In the genomic region with DNA sequence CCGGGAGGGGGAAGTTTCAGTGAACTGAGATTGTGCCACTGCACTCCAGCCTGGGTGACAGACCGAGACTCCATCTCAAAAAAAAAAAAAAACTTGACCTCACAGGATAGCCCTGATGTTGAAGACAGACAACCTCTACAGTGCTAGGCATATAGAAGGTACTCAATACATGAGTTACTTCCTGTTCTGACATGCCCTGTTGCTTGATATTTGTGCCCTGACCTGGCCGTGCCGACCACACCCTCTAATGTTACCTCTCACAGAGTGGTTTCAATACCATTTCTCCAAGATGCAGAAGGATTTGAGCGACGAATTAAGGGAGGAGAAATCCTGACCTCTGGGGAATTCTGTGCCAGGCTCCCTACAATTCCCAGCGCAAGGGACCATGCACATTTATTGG, we compare ENCODE assay signal across 23 cellular contexts. TPM values are rescaled to one million over a fixed set of nuclear protein-coding genes. Genes with fewer than 3 reads are reported as not detected.
DNase-seq lines count a peak whose midpoint lies in the region; ATAC-seq, FAIRE-seq and TF ChIP-seq lines count a peak whose summit lies in the region.
"Had no signal": no experiment of that assay in that cellular context is flagged by ENCODE, and none has a peak within 500 bp of the region (broad histone marks: within the 10 kb centered on the region; RNA-seq: fewer than 3 reads in every experiment).

No MANE protein-coding gene starts in this region.

- no peak for DNase-seq in activated naive CD8-positive, alpha-beta T cell treated with anti-CD3 and anti-CD28 coated beads, Interleukin-2, amount 10 ng/mL, durations not matched to agents 7 days and 5 days
- DNase-seq in activated naive CD8-positive, alpha-beta T cell treated with anti-CD3 and anti-CD28 coated beads for 36 hours: no peak
- DNase-seq in RWPE2 (ENCODE audit: low spot score) (no peak), keratinocyte (ENCODE audit: low read depth, low spot score) (no peak), substantia nigra (lab: John Stamatoyannopoulos, UW) (no peak), dermis blood vessel endothelial cell (no peak), T-helper 1 cell (no peak)
- no peak for DNase-seq in stimulated activated effector memory CD8-positive, alpha-beta T cell treated with anti-CD3 and anti-CD28 coated beads, Interleukin-12 subunit alpha, Interleukin-12 subunit beta, amount 100 ng/mL, for 72 hours (ENCODE audit: low spot score in 2 of 2)
- DNase-seq: activated CD4-positive, alpha-beta T cell treated with anti-CD3 and anti-CD28 coated beads, Interleukin-2, amount 50 U/mL, for 4 hours; activated CD8-positive, alpha-beta memory T cell treated with anti-CD3 and anti-CD28 coated beads, Interleukin-2, amount 50 U/mL, for 48 hours; activated effector memory CD4-positive, alpha-beta T cell treated with anti-CD3 and anti-CD28 coated beads, Interleukin-2, amount 50 U/mL, for 16 hours; colonic mucosa; head of caudate nucleus; KBM-7; left ventricle myocardium inferior; NCI-H2029; NCI-H345; NCI-H82; WERI-Rb-1 had no signal

- peak overlapping the region; percentile 57 for H3K27ac Mint-ChIP-seq in activated naive CD8-positive, alpha-beta T cell treated with anti-CD3 and anti-CD28 coated beads, Interleukin-2, amount 10 ng/mL, durations not matched to agents 7 days and 5 days
- H3K27ac Mint-ChIP-seq in activated naive CD8-positive, alpha-beta T cell treated with anti-CD3 and anti-CD28 coated beads for 36 hours: no peak overlapping the region
- H3K27ac Mint-ChIP-seq in stimulated activated effector memory CD8-positive, alpha-beta T cell treated with anti-CD3 and anti-CD28 coated beads, Interleukin-12 subunit alpha, Interleukin-12 subunit beta, amount 100 ng/mL, for 72 hours: no peak overlapping the region
- H3K27ac Mint-ChIP-seq: T-helper 1 cell treated with Interleukin-12 subunit alpha and Interleukin-12 subunit beta and Interleukin-4 antibody, amounts not matched to agents 30 μg/mL and 1 μg/mL, for 36 hours had no signal

- peak overlapping the region; percentile 54 for H3K4me3 Mint-ChIP-seq in activated naive CD8-positive, alpha-beta T cell treated with anti-CD3 and anti-CD28 coated beads, Interleukin-2, amount 10 ng/mL, durations not matched to agents 7 days and 5 days
- H3K4me3 Mint-ChIP-seq in activated naive CD8-positive, alpha-beta T cell treated with anti-CD3 and anti-CD28 coated beads for 36 hours: no peak overlapping the region
- no peak overlapping the region for H3K4me3 Mint-ChIP-seq in stimulated activated effector memory CD8-positive, alpha-beta T cell treated with anti-CD3 and anti-CD28 coated beads, Interleukin-12 subunit alpha, Interleukin-12 subunit beta, amount 100 ng/mL, for 72 hours
- H3K4me3 Mint-ChIP-seq: T-helper 1 cell treated with Interleukin-12 subunit alpha and Interleukin-12 subunit beta and Interleukin-4 antibody, amounts not matched to agents 30 μg/mL and 1 μg/mL, for 36 hours had no signal

- no peaks in the 10 kb centered on the region for H3K79me2 ChIP-seq in keratinocyte (ENCODE audit: control insufficient read depth, insufficient read depth, low read length)

- H3K9me1 ChIP-seq in keratinocyte (ENCODE audit: control insufficient read depth, extremely low read depth, insufficient read depth, low read length): no peaks in the 10 kb centered on the region

- no peak for ATAC-seq in activated naive CD8-positive, alpha-beta T cell treated with anti-CD3 and anti-CD28 coated beads, Interleukin-2, amount 10 ng/mL, durations not matched to agents 7 days and 5 days (ENCODE audit: low read depth)
- ATAC-seq in RWPE2 (ENCODE audit: low read depth): peak; percentile 69
- ATAC-seq in stimulated activated effector memory CD8-positive, alpha-beta T cell treated with anti-CD3 and anti-CD28 coated beads, Interleukin-12 subunit alpha, Interleukin-12 subunit beta, amount 100 ng/mL, for 72 hours: no peak

- H3K9me3 Mint-ChIP-seq in activated naive CD8-positive, alpha-beta T cell treated with anti-CD3 and anti-CD28 coated beads, Interleukin-2, amount 10 ng/mL, durations not matched to agents 7 days and 5 days: no peaks in the 10 kb centered on the region
- no peaks in the 10 kb centered on the region for H3K9me3 Mint-ChIP-seq in activated naive CD8-positive, alpha-beta T cell treated with anti-CD3 and anti-CD28 coated beads for 36 hours
- H3K9me3 Mint-ChIP-seq in stimulated activated effector memory CD8-positive, alpha-beta T cell treated with anti-CD3 and anti-CD28 coated beads, Interleukin-12 subunit alpha, Interleukin-12 subunit beta, amount 100 ng/mL, for 72 hours: no peaks in the 10 kb centered on the region
- H3K9me3 Mint-ChIP-seq: T-helper 1 cell treated with Interleukin-12 subunit alpha and Interleukin-12 subunit beta and Interleukin-4 antibody, amounts not matched to agents 30 μg/mL and 1 μg/mL, for 36 hours had no signal

- H3K4me1 Mint-ChIP-seq in activated naive CD8-positive, alpha-beta T cell treated with anti-CD3 and anti-CD28 coated beads, Interleukin-2, amount 10 ng/mL, durations not matched to agents 7 days and 5 days: peaks cover 43% of the 10 kb centered on the region
- peaks cover 41% of the 10 kb centered on the region for H3K4me1 Mint-ChIP-seq in activated naive CD8-positive, alpha-beta T cell treated with anti-CD3 and anti-CD28 coated beads for 36 hours
- H3K4me1 Mint-ChIP-seq in stimulated activated effector memory CD8-positive, alpha-beta T cell treated with anti-CD3 and anti-CD28 coated beads, Interleukin-12 subunit alpha, Interleukin-12 subunit beta, amount 100 ng/mL, for 72 hours: peaks cover 57% of the 10 kb centered on the region

- peak overlapping the region; percentile 41 for H3K4me2 ChIP-seq in keratinocyte (ENCODE audit: control insufficient read depth, extremely low read depth, insufficient read depth, low read depth, low read length)

- no peak overlapping the region for H3K9ac ChIP-seq in keratinocyte (ENCODE audit: control insufficient read depth, extremely low read depth, insufficient read depth, low read length)

- H3K36me3 Mint-ChIP-seq in activated naive CD8-positive, alpha-beta T cell treated with anti-CD3 and anti-CD28 coated beads, Interleukin-2, amount 10 ng/mL, durations not matched to agents 7 days and 5 days: peaks cover 3% of the 10 kb centered on the region
- H3K36me3 Mint-ChIP-seq in activated naive CD8-positive, alpha-beta T cell treated with anti-CD3 and anti-CD28 coated beads for 36 hours: no peaks in the 10 kb centered on the region
- peaks cover 6% of the 10 kb centered on the region for H3K36me3 Mint-ChIP-seq in stimulated activated effector memory CD8-positive, alpha-beta T cell treated with anti-CD3 and anti-CD28 coated beads, Interleukin-12 subunit alpha, Interleukin-12 subunit beta, amount 100 ng/mL, for 72 hours

- H4K20me1 ChIP-seq in keratinocyte (ENCODE audit: control insufficient read depth, extremely low read depth, insufficient read depth, low read length): no peaks in the 10 kb centered on the region

- FAIRE-seq in keratinocyte (lab: Jason Lieb, UNC): peak; percentile 86

- H3K36me3 ChIP-seq in RWPE2 (ENCODE audit: low read depth): peaks cover 8% of the 10 kb centered on the region; the same call in 1 of the 2 replicates
- H3K36me3 ChIP-seq in keratinocyte (ENCODE audit: control insufficient read depth in 2 of 2, extremely low read depth in 1 of 2, insufficient read depth in 2 of 2, low read length in 2 of 2): no peaks in the 10 kb centered on the region
- H3K36me3 ChIP-seq: colonic mucosa, left ventricle myocardium inferior, suprapubic skin, WERI-Rb-1 had no signal

- TF ChIP-seq CTCF in RWPE2 (IDR thresholded peaks at IDR 0.05; ENCODE audit: poor library complexity, severe bottlenecking) (no peak), keratinocyte (optimal IDR thresholded peaks at IDR 0.05 in 1 of 3, IDR thresholded peaks at IDR 0.05 in 1 of 3, conservative IDR thresholded peaks at IDR 0.05 in 1 of 3; ENCODE audit: extremely low read depth in 1 of 3, insufficient read depth in 2 of 3, low read length in 3 of 3) (no peak)

- H3K4me3 ChIP-seq in RWPE2 (ENCODE audit: severe bottlenecking): no peak overlapping the region
- H3K4me3 ChIP-seq in keratinocyte (ENCODE audit: control insufficient read depth in 2 of 3, extremely low read depth in 1 of 3, insufficient read depth in 2 of 3, low read depth in 1 of 3, low read length in 3 of 3): no peak overlapping the region
- H3K4me3 ChIP-seq: colonic mucosa, left ventricle myocardium inferior, psoas muscle, suprapubic skin had no signal

- POLR2A ChIA-PET in activated naive CD8-positive, alpha-beta T cell treated with anti-CD3 and anti-CD28 coated beads, Interleukin-2, amount 10 ng/mL, durations not matched to agents 7 days and 5 days (lab: Charles Lee): no interaction called here

- H3K27me3 Mint-ChIP-seq in activated naive CD8-positive, alpha-beta T cell treated with anti-CD3 and anti-CD28 coated beads, Interleukin-2, amount 10 ng/mL, durations not matched to agents 7 days and 5 days: peaks cover 27% of the 10 kb centered on the region
- peaks cover 58% of the 10 kb centered on the region for H3K27me3 Mint-ChIP-seq in activated naive CD8-positive, alpha-beta T cell treated with anti-CD3 and anti-CD28 coated beads for 36 hours

- H3K27ac ChIP-seq in RWPE2 (ENCODE audit: poor library complexity, severe bottlenecking): no peak overlapping the region
- H3K27ac ChIP-seq in keratinocyte (ENCODE audit: control insufficient read depth, insufficient read depth, low read length): no peak overlapping the region
- H3K27ac ChIP-seq in substantia nigra (ENCODE audit: low read depth, low read length, poor library complexity, severe bottlenecking): peak overlapping the region; percentile 2
- H3K27ac ChIP-seq: C4-2B, colonic mucosa, left ventricle myocardium inferior, psoas muscle, suprapubic skin, WERI-Rb-1 had no signal

- H3K9me3 ChIP-seq in RWPE2 (ENCODE audit: severe bottlenecking): no peaks in the 10 kb centered on the region
- no peaks in the 10 kb centered on the region for H3K9me3 ChIP-seq in keratinocyte (ENCODE audit: control insufficient read depth, low read depth, low read length)
- H3K9me3 ChIP-seq: colonic mucosa, psoas muscle, suprapubic skin had no signal

- no peak overlapping the region for H2AFZ ChIP-seq in keratinocyte (ENCODE audit: control insufficient read depth, low read length)

- H3K4me1 ChIP-seq in RWPE2 (ENCODE audit: insufficient read depth, poor library complexity, severe bottlenecking) (peaks cover 12% of the 10 kb centered on the region), keratinocyte (ENCODE audit: control insufficient read depth, extremely low read depth, insufficient read depth, low read length) (peaks cover 18% of the 10 kb centered on the region)
- H3K4me1 ChIP-seq: psoas muscle had no signal

- H3K27me3 ChIP-seq in RWPE2 (ENCODE audit: insufficient read depth, poor library complexity, severe bottlenecking) (no peaks in the 10 kb centered on the region), keratinocyte (ENCODE audit: control insufficient read depth, extremely low read depth, insufficient read depth, low read length) (no peaks in the 10 kb centered on the region)
- H3K27me3 ChIP-seq: colonic mucosa, suprapubic skin had no signal

- dilution Hi-C loops in keratinocyte (cut with MboI; ENCODE audit: extremely low pct_ligation_motif_present, low sequenced_read_pairs): no loop called here

RNA-seq across cellular contexts. Expression of a gene that starts 5.2 kb away (rescaled TPM):
- total RNA-seq in activated naive CD8-positive, alpha-beta T cell treated with anti-CD3 and anti-CD28 coated beads, Interleukin-2, amount 10 ng/mL, durations not matched to agents 7 days and 5 days: 1 to 10 TPM in 1 of 2 experiments, under 1 TPM in 1; 0.99 to 1.1 TPM
- under 1 TPM; 0.22 to 0.29 TPM for total RNA-seq in activated naive CD8-positive, alpha-beta T cell treated with anti-CD3 and anti-CD28 coated beads for 36 hours
- 18.6 to 30.7 TPM (median 19.6 TPM) in 3 replicates for polyA plus RNA-seq in keratinocyte
- polyA plus RNA-seq in keratinocyte (2011; ENCODE audit: low read depth): 0.91 TPM
- 17.9 and 19.4 TPM in 2 replicates for polyA plus RNA-seq in keratinocyte (2011; cell fraction: cytosol; rRNA removed)
- polyA plus RNA-seq in keratinocyte (2011; cell fraction: nucleus; rRNA removed): 26.4 and 29.8 TPM in 2 replicates
- polyA plus RNA-seq in keratinocyte (2012; ENCODE audit: low replicate concordance): 3.6 and 12.0 TPM in 2 replicates
- polyA minus RNA-seq in keratinocyte: 24.8 to 42.8 TPM (median 38.3 TPM) in 3 replicates
- 13.0 TPM for polyA minus RNA-seq in keratinocyte (2011; cell fraction: cytosol; rRNA and poly(A)+ RNA removed)
- polyA minus RNA-seq in keratinocyte (2011; cell fraction: nucleus; rRNA and poly(A)+ RNA removed): 19.6 and 25.4 TPM in 2 replicates
- total RNA-seq in dermis blood vessel endothelial cell: 0.05 and 0.17 TPM in 2 replicates
